ENCODE assay signal across 17 cellular contexts in genomic region chr4:159334461-159334860, GRCh38.
DNase-seq lines count a peak whose midpoint lies in the region; ATAC-seq and TF ChIP-seq lines count a peak whose summit lies in the region.
"Had no signal": no experiment of that assay in that cellular context is flagged by ENCODE, and none has a peak within 500 bp of the region (broad histone marks: within the 10 kb centered on the region; RNA-seq: fewer than 3 reads in every experiment).

No MANE protein-coding gene starts in this region.

- intact Hi-C loops in heart left ventricle (cut with DNase I) = no loop called here
- intact Hi-C loops in left ventricle myocardium superior (cut with micrococcal nuclease) = no loop called here
- intact Hi-C loops in gastrocnemius medialis (cut with DNase I; ENCODE audit: low total_unique reads) = no loop called here
- intact Hi-C loops in aorta (cut with DNase I) = no loop called here

- H3K27me3 ChIP-seq in heart left ventricle (no peaks in the 10 kb centered on the region), gastrocnemius medialis (no peaks in the 10 kb centered on the region), aorta (ENCODE audit: control insufficient read depth in 1 of 2, insufficient read depth in 2 of 2, low read length in 1 of 2) (no peaks in the 10 kb centered on the region)
- H3K27me3 ChIP-seq: BE2C had no signal

- no peak for TF ChIP-seq POLR2A in heart left ventricle (IDR thresholded peaks at IDR 0.05)
- TF ChIP-seq POLR2A in gastrocnemius medialis (IDR thresholded peaks at IDR 0.05) = no peak

- H3K4me1 ChIP-seq in heart left ventricle (peaks cover 0 to 27% (median 4%) of the 10 kb centered on the region in 12 donors), gastrocnemius medialis (peaks cover 0 to 17% of the 10 kb centered on the region in 2 donors), aorta (ENCODE audit: control insufficient read depth in 1 of 2, insufficient read depth in 2 of 2, low read length in 2 of 2) (peaks cover 0 to 4% of the 10 kb centered on the region in 2 donors)
- H3K4me1 ChIP-seq: A549, BE2C had no signal

- H3K9me3 ChIP-seq in heart left ventricle = no peaks in the 10 kb centered on the region
- H3K9me3 ChIP-seq in gastrocnemius medialis = no peaks in the 10 kb centered on the region
- H3K9me3 ChIP-seq in aorta (ENCODE audit: control insufficient read depth, low read length) = no peaks in the 10 kb centered on the region
- H3K9me3 ChIP-seq: A549, BE2C had no signal

- H3K4me3 ChIP-seq in heart left ventricle = no peak overlapping the region
- no peak overlapping the region for H3K4me3 ChIP-seq in gastrocnemius medialis
- no peak overlapping the region for H3K4me3 ChIP-seq in aorta (ENCODE audit: low read length in 2 of 2)
- H3K4me3 ChIP-seq: A549 had no signal

- no peak for DNase-seq in heart left ventricle
- no peak for DNase-seq in left ventricle myocardium superior
- no peak for DNase-seq in gastrocnemius medialis
- DNase-seq in aorta = no peak
- no peak for DNase-seq in foreskin melanocyte
- DNase-seq: BE2C; CD4-positive, alpha-beta memory T cell; COR-L47; DND-41; GDM1; GOT3; H9; IMR-90 had no signal

- peaks cover 0 to 82% (median 58%) of the 10 kb centered on the region in 9 donors for H3K36me3 ChIP-seq in heart left ventricle
- H3K36me3 ChIP-seq in gastrocnemius medialis = peaks cover 0 to 40% of the 10 kb centered on the region in 2 donors
- peaks cover 1 to 2% of the 10 kb centered on the region in 2 donors for H3K36me3 ChIP-seq in aorta (ENCODE audit: control insufficient read depth in 1 of 2, insufficient read depth in 2 of 2, low read length in 1 of 2)

- no peak for TF ChIP-seq CTCF in heart left ventricle (IDR thresholded peaks at IDR 0.05)
- no peak for TF ChIP-seq CTCF in gastrocnemius medialis (IDR thresholded peaks at IDR 0.05 in 4 of 5, conservative IDR thresholded peaks at IDR 0.05 in 1 of 5)

- WGBS in heart left ventricle, 4 donors = 60 to 72% (median 72%) methylated on average over 1 of the region's 1 CpG
- 35 to 50% methylated on average over 1 of the region's 1 CpG for WGBS in aorta, 2 donors

- in situ Hi-C loops in gastrocnemius medialis (cut with MboI; ENCODE audit: low sequenced_read_pairs in 4 of 4) = no loop called here

- H3K27ac ChIP-seq in heart left ventricle (peak overlapping the region in 11 of 12 donors; percentile 1 to 82 (median 59)), gastrocnemius medialis (peak overlapping the region; percentile 73 to 84 (median 76)), aorta (ENCODE audit: low read depth in 1 of 2, low read length in 2 of 2) (no peak overlapping the region)
- H3K27ac ChIP-seq: A549, C4-2B had no signal

- ATAC-seq in heart left ventricle (peak; percentile 46 to 74 (median 63)), left ventricle myocardium superior (peak; percentile 81), gastrocnemius medialis (peak; percentile 83 to 90), aorta (ENCODE audit: low FRiP score) (peak; percentile 62), HG02642 (IDR thresholded peaks at IDR 0.05; ENCODE audit: poor library complexity, unreplicated experiment) (no peak), GM19324 (IDR thresholded peaks at IDR 0.05; ENCODE audit: low FRiP score, unreplicated experiment) (no peak)
- ATAC-seq: A549 had no signal

Comparison
In these comparisons a context has a peak if more than half of its experiments do, and no peak if none do; other contexts are left out.
1. ATAC-seq: peak in heart left ventricle (4 of 4), left ventricle myocardium superior (single experiment), gastrocnemius medialis (2 of 2) and aorta (single experiment); none in HG02642 (single experiment) and GM19324 (single experiment).
2. H3K27ac ChIP-seq: peak in heart left ventricle (11 of 12) and gastrocnemius medialis (4 of 4); none in aorta (0 of 2).